In the genomic region with DNA sequence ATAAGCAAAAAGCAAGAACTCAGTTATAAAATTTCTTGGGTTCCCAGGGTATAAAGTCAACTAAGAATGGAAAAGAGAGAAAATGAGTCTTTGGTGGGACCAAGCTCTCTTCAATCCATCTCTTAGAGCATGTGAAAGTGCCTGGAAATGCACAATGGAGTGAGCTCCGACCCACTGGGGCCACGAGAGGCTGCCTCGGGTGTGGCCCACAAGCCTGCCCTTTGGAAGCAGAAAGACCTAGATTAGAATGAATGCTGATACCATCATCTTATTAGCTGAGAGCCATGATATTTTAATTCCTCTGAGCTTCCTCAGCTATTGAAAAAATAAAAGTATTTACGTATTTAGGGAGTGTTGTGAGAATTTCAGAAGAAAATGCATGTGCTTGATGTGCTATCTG, we compare ENCODE assay signal across 16 cellular contexts. TPM values are rescaled to one million over a fixed set of nuclear protein-coding genes. Genes with fewer than 3 reads are reported as not detected.
DNase-seq lines count a peak whose midpoint lies in the region; ATAC-seq and TF ChIP-seq lines count a peak whose summit lies in the region.
"Had no signal": no experiment of that assay in that cellular context is flagged by ENCODE, and none has a peak within 500 bp of the region (broad histone marks: within the 10 kb centered on the region; RNA-seq: fewer than 3 reads in every experiment).

No MANE protein-coding gene starts in this region.

- peaks cover 46% of the 10 kb centered on the region for H3K4me1 ChIP-seq in RWPE2 (ENCODE audit: insufficient read depth, poor library complexity, severe bottlenecking)
- H3K4me1 ChIP-seq: A549, HAP-1 had no signal

- no peak for DNase-seq in activated T-cell treated with anti-CD3 and anti-CD28 coated beads, Interleukin-2, amount 50 U/mL, for 24 hours
- no peak for DNase-seq in activated T-cell treated with anti-CD3 and anti-CD28 coated beads, Interleukin-2, amount 50 U/mL, for 1 hour
- DNase-seq in RWPE1 (ENCODE audit: low spot score) (no peak), RWPE2 (ENCODE audit: low spot score) (no peak), mesenteric fat pad (ENCODE audit: low spot score) (peak; percentile 59), cerebellar nuclear complex (lab: John Stamatoyannopoulos, UW) (no peak), omental fat pad (ENCODE audit: low spot score) (no peak), AML-193 (lab: John Stamatoyannopoulos, UW) (no peak)
- DNase-seq: CD8-positive, alpha-beta T cell; COR-L47; DMS153; DND-41; GDM1 had no signal

- ATAC-seq in RWPE2 (ENCODE audit: low read depth) (no peak), omental fat pad (ENCODE audit: low FRiP score) (no peak)
- ATAC-seq: A549; CD8-positive, alpha-beta T cell had no signal

- no peaks in the 10 kb centered on the region for H3K9me3 ChIP-seq in RWPE2 (ENCODE audit: severe bottlenecking)
- H3K9me3 ChIP-seq: A549, HAP-1 had no signal

- H3K27me3 ChIP-seq in RWPE2 (ENCODE audit: insufficient read depth, poor library complexity, severe bottlenecking): no peaks in the 10 kb centered on the region

- H3K4me3 Mint-ChIP-seq in activated T-cell treated with anti-CD3 and anti-CD28 coated beads, Interleukin-2, amount 50 U/mL, for 24 hours: no peak overlapping the region
- H3K4me3 Mint-ChIP-seq: CD14-positive monocyte; CD8-positive, alpha-beta T cell had no signal

- H3K36me3 Mint-ChIP-seq in activated T-cell treated with anti-CD3 and anti-CD28 coated beads, Interleukin-2, amount 50 U/mL, for 24 hours (ENCODE audit: low read depth): peaks cover 94% of the 10 kb centered on the region
- H3K36me3 Mint-ChIP-seq: CD8-positive, alpha-beta T cell had no signal

- H3K9me3 Mint-ChIP-seq in activated T-cell treated with anti-CD3 and anti-CD28 coated beads, Interleukin-2, amount 50 U/mL, for 24 hours: no peaks in the 10 kb centered on the region
- H3K9me3 Mint-ChIP-seq: CD8-positive, alpha-beta T cell had no signal

- CTCF ChIA-PET in RWPE1 (lab: Yijun Ruan, JAX): no interaction called here

- TF ChIP-seq CTCF in RWPE1 (conservative IDR thresholded peaks at IDR 0.05; ENCODE audit: low read depth) (no peak), RWPE2 (IDR thresholded peaks at IDR 0.05; ENCODE audit: poor library complexity, severe bottlenecking) (no peak), omental fat pad (IDR thresholded peaks at IDR 0.05) (no peak)

- POLR2A ChIA-PET in RWPE1 (lab: Yijun Ruan, JAX; ENCODE audit: low non-redundant PET): no interaction called here

- H3K36me3 ChIP-seq in RWPE2 (ENCODE audit: low read depth): peaks cover 39% of the 10 kb centered on the region
- H3K36me3 ChIP-seq: HAP-1 had no signal

- H3K4me3 ChIP-seq in RWPE2 (ENCODE audit: severe bottlenecking): no peak overlapping the region
- H3K4me3 ChIP-seq: A549, HAP-1 had no signal

- H3K4me1 Mint-ChIP-seq in activated T-cell treated with anti-CD3 and anti-CD28 coated beads, Interleukin-2, amount 50 U/mL, for 24 hours (ENCODE audit: low read depth): peaks cover 67% of the 10 kb centered on the region

- H3K27ac Mint-ChIP-seq in activated T-cell treated with anti-CD3 and anti-CD28 coated beads, Interleukin-2, amount 50 U/mL, for 24 hours: peak overlapping the region; percentile 99
- H3K27ac Mint-ChIP-seq: CD14-positive monocyte; CD8-positive, alpha-beta T cell had no signal

- peak overlapping the region; percentile 92 for H3K27ac ChIP-seq in RWPE1
- H3K27ac ChIP-seq in RWPE2 (ENCODE audit: poor library complexity, severe bottlenecking): peak overlapping the region; percentile 60
- H3K27ac ChIP-seq: A549 had no signal

- H3K27me3 Mint-ChIP-seq in activated T-cell treated with anti-CD3 and anti-CD28 coated beads, Interleukin-2, amount 50 U/mL, for 24 hours: no peaks in the 10 kb centered on the region

RNA-seq across cellular contexts. Expression of gene HDAC7, which starts 42.5 kb away (rescaled TPM):
- 105 TPM for total RNA-seq in mesenteric fat pad
- 100 to 1,000 TPM in 1 of 4 donors, 10 to 100 TPM in 3; 40.3 to 102 (median 62.9) TPM for total RNA-seq in omental fat pad

RNA-seq across cellular contexts. Expression of gene VDR, which starts 42.6 kb away (rescaled TPM):
- total RNA-seq in mesenteric fat pad (9.8 TPM), omental fat pad (1 to 10 TPM; 2.8 to 10.0 (median 6.3) TPM)
